In the genomic region with DNA sequence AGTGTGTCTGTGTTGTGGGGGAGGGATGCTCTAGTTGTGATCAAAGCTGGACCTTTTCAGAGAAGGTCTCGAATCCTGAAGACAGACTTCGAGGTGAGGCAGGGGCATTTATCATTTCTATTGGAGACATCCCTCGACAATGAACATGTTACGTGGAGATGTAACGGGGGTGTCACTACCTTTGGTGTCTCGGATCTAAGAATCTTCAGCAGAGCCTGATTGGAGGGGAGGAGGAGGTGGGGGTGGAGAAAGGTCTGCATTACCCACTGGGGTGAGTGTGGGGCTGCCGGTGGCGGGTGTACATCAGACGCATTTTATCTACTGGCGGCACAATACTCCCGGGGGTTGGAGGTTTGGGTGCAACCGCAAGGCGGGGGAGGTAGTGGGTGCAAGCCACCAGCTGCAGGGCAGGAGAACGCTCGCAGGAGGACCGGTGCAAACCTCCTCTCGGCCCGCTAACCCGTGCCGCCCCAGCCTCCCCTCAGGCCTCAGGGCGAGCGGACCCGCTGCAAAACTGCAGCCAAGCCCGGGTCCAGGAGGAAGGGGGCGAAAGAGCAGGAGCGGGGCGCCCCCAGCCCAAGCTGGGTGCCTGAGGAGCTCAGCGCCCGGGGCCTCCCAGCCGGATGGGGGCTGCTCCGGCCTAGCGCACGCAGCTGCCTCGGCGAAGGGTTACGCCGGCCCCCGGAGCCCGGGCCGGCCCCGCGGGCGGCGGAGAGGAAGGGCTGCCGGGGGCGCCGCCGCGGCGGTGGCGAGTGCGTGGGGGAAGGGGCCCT, we compare ENCODE assay signal across 8 cellular contexts. TPM values are rescaled to one million over a fixed set of nuclear protein-coding genes. Genes with fewer than 3 reads are reported as not detected.
DNase-seq lines count a peak whose midpoint lies in the region; ATAC-seq and TF ChIP-seq lines count a peak whose summit lies in the region.

No MANE protein-coding gene starts in this region.

- H3K9me3 ChIP-seq in sigmoid colon: no peaks in the 10 kb centered on the region

- DNase-seq in DMS79 (lab: John Stamatoyannopoulos, UW) (peak; percentile 36), amniotic epithelial cell (ENCODE audit: low read depth) (peak; percentile 48), hypothalamus (lab: John Stamatoyannopoulos, UW) (peak in 37 of 51 donors; percentile 10 to 83 (median 40)), sigmoid colon (peak; percentile 73), middle frontal gyrus (ENCODE audit: extremely low spot score, low spot score) (no peak)
- peak; percentile 96 for DNase-seq in Jurkat, Clone E6-1 (ENCODE audit: low read depth, low spot score)

- TF ChIP-seq EP300 in sigmoid colon (IDR thresholded peaks at IDR 0.05): no peak

- H3K4me3 Mint-ChIP-seq in T-helper 1 cell treated with Interleukin-12 subunit alpha and Interleukin-12 subunit beta and Interleukin-4 antibody, amounts not matched to agents 30 μg/mL and 1 μg/mL, for 36 hours: peak overlapping the region; percentile 90

- peak overlapping the region; percentile 74 for H3K4me3 ChIP-seq in Jurkat, Clone E6-1 (ENCODE audit: low read length)
- peak overlapping the region; percentile 90 to 96 (median 94) for H3K4me3 ChIP-seq in sigmoid colon

- TF ChIP-seq CTCF in sigmoid colon (IDR thresholded peaks at IDR 0.05): no peak

- H3K4me1 ChIP-seq in sigmoid colon: peaks cover 0 to 52% (median 41%) of the 10 kb centered on the region in 4 donors

- peak overlapping the region; percentile 94 to 99 (median 96) for H3K27ac ChIP-seq in sigmoid colon

- H3K27ac Mint-ChIP-seq in T-helper 1 cell treated with Interleukin-12 subunit alpha and Interleukin-12 subunit beta and Interleukin-4 antibody, amounts not matched to agents 30 μg/mL and 1 μg/mL, for 36 hours: peak overlapping the region; percentile 96

- peak; percentile 25 for ATAC-seq in GM21515 (IDR thresholded peaks at IDR 0.05; ENCODE audit: unreplicated experiment)

- peaks cover 5% of the 10 kb centered on the region for H3K36me3 Mint-ChIP-seq in T-helper 1 cell treated with Interleukin-12 subunit alpha and Interleukin-12 subunit beta and Interleukin-4 antibody, amounts not matched to agents 30 μg/mL and 1 μg/mL, for 36 hours (ENCODE audit: low read depth)

- H3K27me3 ChIP-seq in sigmoid colon: no peaks in the 10 kb centered on the region

- no peaks in the 10 kb centered on the region for H3K27me3 Mint-ChIP-seq in T-helper 1 cell treated with Interleukin-12 subunit alpha and Interleukin-12 subunit beta and Interleukin-4 antibody, amounts not matched to agents 30 μg/mL and 1 μg/mL, for 36 hours (ENCODE audit: low read depth)

- H3K9me3 Mint-ChIP-seq in T-helper 1 cell treated with Interleukin-12 subunit alpha and Interleukin-12 subunit beta and Interleukin-4 antibody, amounts not matched to agents 30 μg/mL and 1 μg/mL, for 36 hours: no peaks in the 10 kb centered on the region

- H3K36me3 ChIP-seq in sigmoid colon: no peaks in the 10 kb centered on the region

- 0 to 1% methylated on average over 52 of the region's 52 CpGs for WGBS in sigmoid colon, 2 donors

- peaks cover 51% of the 10 kb centered on the region for H3K4me1 Mint-ChIP-seq in T-helper 1 cell treated with Interleukin-12 subunit alpha and Interleukin-12 subunit beta and Interleukin-4 antibody, amounts not matched to agents 30 μg/mL and 1 μg/mL, for 36 hours (ENCODE audit: low read depth)

- no peak for TF ChIP-seq POLR2A in sigmoid colon (IDR thresholded peaks at IDR 0.05)

- intact Hi-C loops in sigmoid colon (cut with DNase I): loop anchor here (5.0 kb wide), 1 partner anchor 44 kb away; no protein-coding TSS in a partner anchor

RNA-seq across cellular contexts. Expression of a gene that starts 0.7 kb away (rescaled TPM):
- polyA plus RNA-seq in Jurkat, Clone E6-1 (2012; ENCODE audit: insufficient read depth, insufficient read length): 7.2 TPM
- total RNA-seq in sigmoid colon: 100 to 1,000 TPM in 3 of 4 donors, 10 to 100 TPM in 1; 83.1 to 134 (median 114) TPM
- polyA plus RNA-seq in sigmoid colon: 10 to 100 TPM; 12.9 to 20.2 (median 14.4) TPM

RNA-seq across cellular contexts. Expression of a gene that starts 53.4 kb away (rescaled TPM):
- polyA plus RNA-seq in Jurkat, Clone E6-1 (2012; ENCODE audit: insufficient read depth, insufficient read length): 284 TPM
- 100 to 1,000 TPM in 1 of 4 donors, 10 to 100 TPM in 3; 70.9 to 105 (median 94.4) TPM for total RNA-seq in sigmoid colon
- 100 to 1,000 TPM; 148 to 279 (median 225) TPM for polyA plus RNA-seq in sigmoid colon
